ENCODE assay signal across 1 cellular context in genomic region chr10:27099916-27100799, GRCh38.
TF ChIP-seq lines count a peak whose summit lies in the region.

Gene ANKRD26 (minus strand): TSS chr10:27100494. CDS start chr10:27100326, 168 bp downstream.

TF ChIP-seq in HepG2, 621 proteins besides CTCF, POLR2A, EP300 and RAD21 (continued from another document and continues in another):
- TF ChIP-seq HMGXB3 (CRISPR knock-in tag; IDR thresholded peaks at IDR 0.05; ENCODE audit: borderline replicate concordance) (peak; percentile 75; the same call in 1 of the 2 replicates), ZNF614 (CRISPR knock-in tag; IDR thresholded peaks at IDR 0.05; ENCODE audit: borderline replicate concordance) (peak; percentile 71; the same call in 1 of the 2 replicates), ZNF572 (CRISPR knock-in tag; IDR thresholded peaks at IDR 0.05) (peak; percentile 75; the same call in 1 of the 2 replicates), PLRG1 (conservative IDR thresholded peaks at IDR 0.05) (no peak), ISL2 (CRISPR knock-in tag; IDR thresholded peaks at IDR 0.05) (peak; percentile 47; the same call in 1 of the 2 replicates), THYN1 (CRISPR knock-in tag; IDR thresholded peaks at IDR 0.05; ENCODE audit: borderline replicate concordance, low read depth) (no peak), ZNF629 (CRISPR knock-in tag; conservative IDR thresholded peaks at IDR 0.05) (no peak), MAFG (CRISPR knock-in tag; IDR thresholded peaks at IDR 0.05) (no peak), ZNF253 (CRISPR knock-in tag; IDR thresholded peaks at IDR 0.05; ENCODE audit: borderline replicate concordance) (no peak), NR3C1 (CRISPR knock-in tag; IDR thresholded peaks at IDR 0.05) (no peak), ZNF543 (CRISPR knock-in tag; IDR thresholded peaks at IDR 0.05) (no peak), ZNF121 (CRISPR knock-in tag; IDR thresholded peaks at IDR 0.05) (no peak), ZNF34 (CRISPR knock-in tag; IDR thresholded peaks at IDR 0.05; ENCODE audit: borderline replicate concordance) (no peak), DZIP1 (CRISPR knock-in tag; IDR thresholded peaks at IDR 0.05) (no peak), SMAD3 (CRISPR knock-in tag; IDR thresholded peaks at IDR 0.05) (peak; percentile 59; the same call in 1 of the 2 replicates), ZNF350 (CRISPR knock-in tag; IDR thresholded peaks at IDR 0.05; ENCODE audit: borderline replicate concordance, low read depth) (0 out of 2 replicates have a peak, but pooled peaks have one; percentile 30), ZNF83 (CRISPR knock-in tag; IDR thresholded peaks at IDR 0.05; ENCODE audit: borderline replicate concordance) (peak; percentile 46; the same call in 1 of the 2 replicates), TAF15 (IDR thresholded peaks at IDR 0.05; ENCODE audit: low read depth, low read length, poor library complexity, severe bottlenecking) (no peak), ZBTB40 (IDR thresholded peaks at IDR 0.05) (no peak), ZBTB40 (CRISPR knock-in tag; IDR thresholded peaks at IDR 0.05) (no peak; the same call in 1 of the 2 replicates), ZNF850 (CRISPR knock-in tag; conservative IDR thresholded peaks at IDR 0.05) (no peak)
- TF ChIP-seq, protein P1, sequence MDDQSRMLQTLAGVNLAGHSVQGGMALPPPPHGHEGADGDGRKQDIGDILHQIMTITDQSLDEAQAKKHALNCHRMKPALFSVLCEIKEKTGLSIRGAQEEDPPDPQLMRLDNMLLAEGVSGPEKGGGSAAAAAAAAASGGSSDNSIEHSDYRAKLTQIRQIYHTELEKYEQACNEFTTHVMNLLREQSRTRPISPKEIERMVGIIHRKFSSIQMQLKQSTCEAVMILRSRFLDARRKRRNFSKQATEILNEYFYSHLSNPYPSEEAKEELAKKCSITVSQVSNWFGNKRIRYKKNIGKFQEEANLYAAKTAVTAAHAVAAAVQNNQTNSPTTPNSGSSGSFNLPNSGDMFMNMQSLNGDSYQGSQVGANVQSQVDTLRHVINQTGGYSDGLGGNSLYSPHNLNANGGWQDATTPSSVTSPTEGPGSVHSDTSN (CRISPR knock-in tag; IDR thresholded peaks at IDR 0.05; ENCODE audit: borderline replicate concordance): no peak
- TF ChIP-seq, protein P2, sequence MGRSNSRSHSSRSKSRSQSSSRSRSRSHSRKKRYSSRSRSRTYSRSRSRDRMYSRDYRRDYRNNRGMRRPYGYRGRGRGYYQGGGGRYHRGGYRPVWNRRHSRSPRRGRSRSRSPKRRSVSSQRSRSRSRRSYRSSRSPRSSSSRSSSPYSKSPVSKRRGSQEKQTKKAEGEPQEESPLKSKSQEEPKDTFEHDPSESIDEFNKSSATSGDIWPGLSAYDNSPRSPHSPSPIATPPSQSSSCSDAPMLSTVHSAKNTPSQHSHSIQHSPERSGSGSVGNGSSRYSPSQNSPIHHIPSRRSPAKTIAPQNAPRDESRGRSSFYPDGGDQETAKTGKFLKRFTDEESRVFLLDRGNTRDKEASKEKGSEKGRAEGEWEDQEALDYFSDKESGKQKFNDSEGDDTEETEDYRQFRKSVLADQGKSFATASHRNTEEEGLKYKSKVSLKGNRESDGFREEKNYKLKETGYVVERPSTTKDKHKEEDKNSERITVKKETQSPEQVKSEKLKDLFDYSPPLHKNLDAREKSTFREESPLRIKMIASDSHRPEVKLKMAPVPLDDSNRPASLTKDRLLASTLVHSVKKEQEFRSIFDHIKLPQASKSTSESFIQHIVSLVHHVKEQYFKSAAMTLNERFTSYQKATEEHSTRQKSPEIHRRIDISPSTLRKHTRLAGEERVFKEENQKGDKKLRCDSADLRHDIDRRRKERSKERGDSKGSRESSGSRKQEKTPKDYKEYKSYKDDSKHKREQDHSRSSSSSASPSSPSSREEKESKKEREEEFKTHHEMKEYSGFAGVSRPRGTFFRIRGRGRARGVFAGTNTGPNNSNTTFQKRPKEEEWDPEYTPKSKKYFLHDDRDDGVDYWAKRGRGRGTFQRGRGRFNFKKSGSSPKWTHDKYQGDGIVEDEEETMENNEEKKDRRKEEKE (IDR thresholded peaks at IDR 0.05): no peak
